8 cellular contexts compared by ENCODE assay signal in genomic region chr9:34522971-34523797, GRCh38.
DNase-seq lines count a peak whose midpoint lies in the region; ATAC-seq, FAIRE-seq and TF ChIP-seq lines count a peak whose summit lies in the region.

ENHO (minus strand) TSS chr9:34522990; CDS start chr9:34521695, 1,295 bp downstream.

- in situ Hi-C loops in GM13977 (cut with MboI; ENCODE audit: low pct_unique_long_range_greater_than_20kb, low sequenced_read_pairs, unreplicated experiment) (no loop called here), astrocyte of the cerebellum (cut with HindIII; ENCODE audit: low sequenced_read_pairs) (no loop called here)

- H3K4me1 ChIP-seq in rectal smooth muscle tissue (ENCODE audit: control insufficient read depth, insufficient read depth, low read length) = peaks cover 3% of the 10 kb centered on the region

- FAIRE-seq in urothelium cell line (lab: Jason Lieb, UNC) = peak; percentile 81

- ATAC-seq in HG02870 (IDR thresholded peaks at IDR 0.05; ENCODE audit: unreplicated experiment) = peak; percentile 87

- peak within 1 kb of the TSS; percentile 30 for H3K4me3 ChIP-seq in astrocyte of the cerebellum (ENCODE audit: low read depth, low read length)
- peak within 1 kb of the TSS; percentile 60 for H3K4me3 ChIP-seq in rectal smooth muscle tissue (ENCODE audit: low read length)

- H3K27ac ChIP-seq in rectal smooth muscle tissue (ENCODE audit: low read depth, low read length) = no peak within 1 kb of the TSS

- TF ChIP-seq CTCF in GM13977 (IDR thresholded peaks at IDR 0.05; ENCODE audit: extremely low read depth, insufficient read depth, missing control alignments) (no peak), astrocyte of the cerebellum (IDR thresholded peaks at IDR 0.05; ENCODE audit: low read depth, low read length, missing control alignments) (no peak)

- no peaks in the 10 kb centered on the region for H3K27me3 ChIP-seq in rectal smooth muscle tissue (ENCODE audit: control insufficient read depth, insufficient read depth, low read length)

- DNase-seq in GM13977 (ENCODE audit: low spot score) (peak; percentile 97), NCI-H1694 treated with DMSO at 0.1 percent for 48 hours (lab: John Stamatoyannopoulos, UW) (peak; percentile 75), T1000 (lab: John Stamatoyannopoulos, UW) (peak; percentile 79), astrocyte of the cerebellum (ENCODE audit: low read depth) (peak; percentile 39), hepatic stellate cell (ENCODE audit: low spot score) (peak; percentile 94), urothelium cell line (ENCODE audit: low spot score) (peak; percentile 97)

- H3K36me3 ChIP-seq in rectal smooth muscle tissue (ENCODE audit: control insufficient read depth, insufficient read depth, low read length) = no peaks in the 10 kb centered on the region

- H3K9ac ChIP-seq in rectal smooth muscle tissue (ENCODE audit: low read length) = no peak within 1 kb of the TSS

Comparison
In these comparisons a context has a peak if more than half of its experiments do, and no peak if none do; other contexts are left out.
1. DNase-seq: peak in every context shown above with its lines; median percentile 97 in GM13977; 97 in urothelium cell line; 94 in hepatic stellate cell; 79 in T1000; 75 in NCI-H1694 treated with DMSO at 0.1 percent for 48 hours; 39 in astrocyte of the cerebellum.